In the genomic region with DNA sequence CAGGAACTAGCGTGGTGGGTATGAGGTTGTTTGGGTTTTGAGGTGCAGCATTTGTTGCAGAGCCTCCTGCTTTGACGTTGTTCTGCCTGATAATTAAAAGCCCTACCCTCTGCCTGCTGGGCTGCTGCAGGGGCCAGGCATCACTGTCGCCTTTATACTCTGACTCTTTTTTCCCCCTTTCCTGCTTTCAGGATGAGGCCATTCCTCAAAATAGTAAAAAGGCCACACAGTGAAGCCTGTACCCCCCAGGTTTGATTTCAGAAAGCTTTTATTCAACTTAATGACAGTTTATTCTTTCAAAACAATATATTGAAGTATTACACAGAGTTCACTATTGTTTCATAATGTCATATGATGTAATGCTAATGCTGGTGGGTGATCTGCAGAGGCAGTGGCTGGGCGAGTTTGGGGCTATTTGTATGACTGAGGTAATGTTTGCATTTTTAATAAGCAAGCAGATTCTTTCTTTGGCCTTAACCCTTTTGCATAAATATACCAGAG, we compare ENCODE assay signal across 1 cellular context.
A peak's percentile ranks its signal among the peaks of the same experiment; 100 is the strongest.
TF ChIP-seq lines count a peak whose summit lies in the region.

No MANE protein-coding gene starts in this region.

TF ChIP-seq in HEK293, 187 proteins besides CTCF, POLR2A, EP300 and RAD21 (continued from another document):
- TF ChIP-seq, protein P1, sequence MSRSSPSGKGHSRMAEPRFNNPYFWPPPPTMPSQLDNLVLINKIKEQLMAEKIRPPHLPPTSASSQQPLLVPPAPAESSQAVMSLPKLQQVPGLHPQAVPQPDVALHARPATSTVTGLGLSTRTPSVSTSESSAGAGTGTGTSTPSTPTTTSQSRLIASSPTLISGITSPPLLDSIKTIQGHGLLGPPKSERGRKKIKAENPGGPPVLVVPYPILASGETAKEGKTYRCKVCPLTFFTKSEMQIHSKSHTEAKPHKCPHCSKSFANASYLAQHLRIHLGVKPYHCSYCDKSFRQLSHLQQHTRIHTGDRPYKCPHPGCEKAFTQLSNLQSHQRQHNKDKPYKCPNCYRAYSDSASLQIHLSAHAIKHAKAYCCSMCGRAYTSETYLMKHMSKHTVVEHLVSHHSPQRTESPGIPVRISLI (tag by site-specific recombination; IDR thresholded peaks at IDR 0.05): no peak
- 0 out of 2 replicates have a peak, but pooled peaks have one; percentile 28 for TF ChIP-seq ZBTB21 (tag by site-specific recombination; IDR thresholded peaks at IDR 0.05)
- TF ChIP-seq ZNF48 (tag by site-specific recombination; IDR thresholded peaks at IDR 0.05): no peak
- TF ChIP-seq, protein P2, sequence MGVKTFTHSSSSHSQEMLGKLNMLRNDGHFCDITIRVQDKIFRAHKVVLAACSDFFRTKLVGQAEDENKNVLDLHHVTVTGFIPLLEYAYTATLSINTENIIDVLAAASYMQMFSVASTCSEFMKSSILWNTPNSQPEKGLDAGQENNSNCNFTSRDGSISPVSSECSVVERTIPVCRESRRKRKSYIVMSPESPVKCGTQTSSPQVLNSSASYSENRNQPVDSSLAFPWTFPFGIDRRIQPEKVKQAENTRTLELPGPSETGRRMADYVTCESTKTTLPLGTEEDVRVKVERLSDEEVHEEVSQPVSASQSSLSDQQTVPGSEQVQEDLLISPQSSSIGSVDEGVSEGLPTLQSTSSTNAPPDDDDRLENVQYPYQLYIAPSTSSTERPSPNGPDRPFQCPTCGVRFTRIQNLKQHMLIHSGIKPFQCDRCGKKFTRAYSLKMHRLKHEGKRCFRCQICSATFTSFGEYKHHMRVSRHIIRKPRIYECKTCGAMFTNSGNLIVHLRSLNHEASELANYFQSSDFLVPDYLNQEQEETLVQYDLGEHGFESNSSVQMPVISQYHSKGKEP (tag by site-specific recombination; IDR thresholded peaks at IDR 0.05): no peak
- no peak for TF ChIP-seq ZNF114 (tag by site-specific recombination; IDR thresholded peaks at IDR 0.05)
- TF ChIP-seq ZNF341 (tag by site-specific recombination; IDR thresholded peaks at IDR 0.05; ENCODE audit: low read depth): no peak
- TF ChIP-seq YY2 (tag by site-specific recombination; IDR thresholded peaks at IDR 0.05): no peak
- no peak for TF ChIP-seq ZXDB (tag by site-specific recombination; IDR thresholded peaks at IDR 0.05)
- TF ChIP-seq ZIC2 (tag by site-specific recombination; IDR thresholded peaks at IDR 0.05): no peak; the same call in 1 of the 2 replicates
- peak; percentile 58; the same call in 1 of the 2 replicates for TF ChIP-seq ZNF600 (tag by site-specific recombination; IDR thresholded peaks at IDR 0.05)
- TF ChIP-seq ZNF146 (tag by site-specific recombination; IDR thresholded peaks at IDR 0.05): no peak
- no peak for TF ChIP-seq ZNF223 (tag by site-specific recombination; IDR thresholded peaks at IDR 0.05)
- no peak; the same call in 1 of the 2 replicates for TF ChIP-seq PRDM1 (tag by site-specific recombination; IDR thresholded peaks at IDR 0.05)
- TF ChIP-seq ZFHX2 (tag by site-specific recombination; conservative IDR thresholded peaks at IDR 0.05): peak; percentile 44
- TF ChIP-seq ELK4 (IDR thresholded peaks at IDR 0.05; ENCODE audit: borderline replicate concordance, low read depth, low read length): no peak
- no peak for TF ChIP-seq ZNF670 (tag by site-specific recombination; IDR thresholded peaks at IDR 0.05; ENCODE audit: low read depth)
- TF ChIP-seq ZNF426 (tag by site-specific recombination; IDR thresholded peaks at IDR 0.05): no peak
- TF ChIP-seq, protein P3, sequence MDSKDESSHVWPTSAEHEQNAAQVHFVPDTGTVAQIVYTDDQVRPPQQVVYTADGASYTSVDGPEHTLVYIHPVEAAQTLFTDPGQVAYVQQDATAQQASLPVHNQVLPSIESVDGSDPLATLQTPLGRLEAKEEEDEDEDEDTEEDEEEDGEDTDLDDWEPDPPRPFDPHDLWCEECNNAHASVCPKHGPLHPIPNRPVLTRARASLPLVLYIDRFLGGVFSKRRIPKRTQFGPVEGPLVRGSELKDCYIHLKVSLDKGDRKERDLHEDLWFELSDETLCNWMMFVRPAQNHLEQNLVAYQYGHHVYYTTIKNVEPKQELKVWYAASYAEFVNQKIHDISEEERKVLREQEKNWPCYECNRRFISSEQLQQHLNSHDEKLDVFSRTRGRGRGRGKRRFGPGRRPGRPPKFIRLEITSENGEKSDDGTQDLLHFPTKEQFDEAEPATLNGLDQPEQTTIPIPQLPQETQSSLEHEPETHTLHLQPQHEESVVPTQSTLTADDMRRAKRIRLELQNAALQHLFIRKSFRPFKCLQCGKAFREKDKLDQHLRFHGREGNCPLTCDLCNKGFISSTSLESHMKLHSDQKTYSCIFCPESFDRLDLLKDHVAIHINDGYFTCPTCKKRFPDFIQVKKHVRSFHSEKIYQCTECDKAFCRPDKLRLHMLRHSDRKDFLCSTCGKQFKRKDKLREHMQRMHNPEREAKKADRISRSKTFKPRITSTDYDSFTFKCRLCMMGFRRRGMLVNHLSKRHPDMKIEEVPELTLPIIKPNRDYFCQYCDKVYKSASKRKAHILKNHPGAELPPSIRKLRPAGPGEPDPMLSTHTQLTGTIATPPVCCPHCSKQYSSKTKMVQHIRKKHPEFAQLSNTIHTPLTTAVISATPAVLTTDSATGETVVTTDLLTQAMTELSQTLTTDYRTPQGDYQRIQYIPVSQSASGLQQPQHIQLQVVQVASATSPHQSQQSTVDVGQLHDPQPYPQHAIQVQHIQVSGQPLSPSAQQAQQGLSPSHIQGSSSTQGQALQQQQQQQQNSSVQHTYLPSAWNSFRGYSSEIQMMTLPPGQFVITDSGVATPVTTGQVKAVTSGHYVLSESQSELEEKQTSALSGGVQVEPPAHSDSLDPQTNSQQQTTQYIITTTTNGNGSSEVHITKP (tag by site-specific recombination; IDR thresholded peaks at IDR 0.05): 0 out of 2 replicates have a peak, but pooled peaks have one; percentile 27
- 0 out of 2 replicates have a peak, but pooled peaks have one; percentile 30 for TF ChIP-seq ZNF518A (tag by site-specific recombination; conservative IDR thresholded peaks at IDR 0.05; ENCODE audit: low read depth)
- TF ChIP-seq IKZF3 (tag by site-specific recombination; IDR thresholded peaks at IDR 0.05): peak; percentile 31; the same call in 1 of the 2 replicates
- peak; percentile 59 for TF ChIP-seq ZBTB8A (tag by site-specific recombination; IDR thresholded peaks at IDR 0.05)
- TF ChIP-seq GLI4 (tag by site-specific recombination; IDR thresholded peaks at IDR 0.05): no peak
- TF ChIP-seq ZNF26 (tag by site-specific recombination; IDR thresholded peaks at IDR 0.05): no peak
- TF ChIP-seq ZNF423 (tag by site-specific recombination; IDR thresholded peaks at IDR 0.05): no peak
- peak; percentile 83 for TF ChIP-seq ZBTB17 (tag by site-specific recombination; IDR thresholded peaks at IDR 0.05)
- TF ChIP-seq ZNF704 (tag by site-specific recombination; IDR thresholded peaks at IDR 0.05): no peak
- TF ChIP-seq ZNF785 (tag by site-specific recombination; IDR thresholded peaks at IDR 0.05): no peak
- no peak for TF ChIP-seq ZNF626 (tag by site-specific recombination; IDR thresholded peaks at IDR 0.05)
- TF ChIP-seq ZNF561 (tag by site-specific recombination; IDR thresholded peaks at IDR 0.05; ENCODE audit: borderline replicate concordance): no peak
- no peak for TF ChIP-seq ZNF677 (tag by site-specific recombination; IDR thresholded peaks at IDR 0.05)
